28 cellular contexts compared by ENCODE assay signal in genomic region chr6:53038148-53038547, GRCh38.
"Had no signal": no experiment of that assay in that cellular context is flagged by ENCODE, and none has a peak within 500 bp of the region (broad histone marks: within the 10 kb centered on the region; RNA-seq: fewer than 3 reads in every experiment).

No MANE protein-coding gene starts in this region.

- H3K4me3 ChIP-seq: body of pancreas, esophagus muscularis mucosa, gastroesophageal sphincter had no signal

- ATAC-seq: activated CD4-positive, CD25-positive, alpha-beta regulatory T cell treated with anti-CD3 and anti-CD28 coated beads, Interleukin-2, amount 50 U/mL, for 24 hours; activated CD8-positive, alpha-beta T cell treated with anti-CD3 and anti-CD28 coated beads for 36 hours; activated T-cell treated with anti-CD3 and anti-CD28 coated beads, Interleukin-2, amount 50 U/mL, for 4 hours; activated T-helper 17 cell treated with anti-CD3 and anti-CD28 coated beads, Interleukin-2, amount 50 U/mL, for 72 hours; body of pancreas; effector memory CD8-positive, alpha-beta T cell; gastroesophageal sphincter had no signal

- DNase-seq: activated B cell treated with CpG ODN at 0.5 μM for 24 hours; activated CD4-positive, alpha-beta T cell treated with anti-CD3 and anti-CD28 coated beads for 48 hours; activated CD4-positive, alpha-beta T cell treated with anti-CD3 and anti-CD28 coated beads, Interleukin-2, amount 50 U/mL, for 1 hour; activated CD4-positive, alpha-beta T cell treated with anti-CD3 and anti-CD28 coated beads, Interleukin-2, amount 50 U/mL, for 48 hours; activated CD8-positive, alpha-beta memory T cell treated with anti-CD3 and anti-CD28 coated beads for 24 hours; activated CD8-positive, alpha-beta T cell treated with anti-CD3 and anti-CD28 coated beads for 36 hours; activated effector memory CD4-positive, alpha-beta T cell treated with Interleukin-2 at 50 U/mL for 16 hours; activated gamma-delta T cell treated with Interleukin-2 at 50 U/mL for 16 hours; activated naive CD4-positive, alpha-beta T cell treated with anti-CD3 and anti-CD28 coated beads, Interleukin-2, amount 50 U/mL, for 16 hours; activated naive CD4-positive, alpha-beta T cell treated with Interleukin-2 at 50 U/mL for 16 hours; activated T-cell treated with anti-CD3 and anti-CD28 coated beads, Interleukin-2, amount 50 U/mL, for 4 hours; amniotic stem cell; anterior cingulate cortex; body of pancreas; caudate nucleus; cortex of kidney; dermis blood vessel endothelial cell; effector CD4-positive, alpha-beta T cell; effector memory CD8-positive, alpha-beta T cell; erythroblast; foreskin melanocyte; head of caudate nucleus; T1000; WERI-Rb-1 had no signal

- H3K9me3 ChIP-seq: body of pancreas, esophagus muscularis mucosa, gastroesophageal sphincter had no signal

- H3K27me3 ChIP-seq: body of pancreas, esophagus muscularis mucosa, gastroesophageal sphincter had no signal

- H3K27ac ChIP-seq: body of pancreas, esophagus muscularis mucosa, gastroesophageal sphincter, WERI-Rb-1 had no signal
